ENCODE assay signal across 25 cellular contexts in genomic region chr17:57391857-57392256, GRCh38.
"Had no signal": no experiment of that assay in that cellular context is flagged by ENCODE, and none has a peak within 500 bp of the region (broad histone marks: within the 10 kb centered on the region; RNA-seq: fewer than 3 reads in every experiment).

No MANE protein-coding gene starts in this region.

- DNase-seq: activated B cell treated with CpG ODN at 0.5 μM for 24 hours; activated CD4-positive, alpha-beta T cell treated with anti-CD3 and anti-CD28 coated beads for 1 hour; activated CD4-positive, alpha-beta T cell treated with anti-CD3 and anti-CD28 coated beads, Interleukin-2, amount 10 ng/mL, durations not matched to agents 24 days and 14 days; activated CD4-positive, alpha-beta T cell treated with anti-CD3 and anti-CD28 coated beads, Interleukin-2, amount 50 U/mL, for 48 hours; activated CD8-positive, alpha-beta memory T cell treated with anti-CD3 and anti-CD28 coated beads, Interleukin-2, amount 10 ng/mL, durations not matched to agents 7 days and 5 days; activated effector memory CD4-positive, alpha-beta T cell treated with Interleukin-2 at 50 U/mL for 16 hours; activated naive CD4-positive, alpha-beta T cell; activated T-cell treated with anti-CD3 and anti-CD28 coated beads, Interleukin-2, amount 50 U/mL, for 24 hours; body of pancreas; Karpas-422; MM.1S; NCI-H1105; NCI-H1436; NCI-H345; NCI-H510A; NCI-H82; OCI-M1; Right ventricle myocardium superior; T-helper 17 cell; T-helper 9 cell had no signal

- H3K4me3 Mint-ChIP-seq: activated B cell treated with CpG ODN at 0.5 μM for 24 hours; activated CD4-positive, alpha-beta T cell treated with anti-CD3 and anti-CD28 coated beads, Interleukin-2, amount 10 ng/mL, durations not matched to agents 24 days and 14 days; activated CD8-positive, alpha-beta memory T cell treated with anti-CD3 and anti-CD28 coated beads, Interleukin-2, amount 10 ng/mL, durations not matched to agents 7 days and 5 days; activated naive CD4-positive, alpha-beta T cell treated with anti-CD3 and anti-CD28 coated beads, Interleukin-2, amount 50 U/mL, for 24 hours; activated T-cell treated with anti-CD3 and anti-CD28 coated beads, Interleukin-2, amount 50 U/mL, for 24 hours; activated T-helper 1 cell treated with anti-CD3 and anti-CD28 coated beads, Interleukin-12 subunit alpha, Interleukin-12 subunit beta, Interleukin-2, Interleukin-4 antibody, amounts not matched to agents 30 ng/mL and 10 ng/mL and 1 ng/mL, durations not matched to agents 14 hours and 24 hours and 36 hours; T-helper 17 cell had no signal

- H3K4me1 Mint-ChIP-seq: activated B cell treated with CpG ODN at 0.5 μM for 24 hours had no signal

- H3K4me1 ChIP-seq: ascending aorta, body of pancreas had no signal

- ATAC-seq: activated CD8-positive, alpha-beta memory T cell treated with anti-CD3 and anti-CD28 coated beads, Interleukin-2, amount 10 ng/mL, durations not matched to agents 7 days and 5 days; body of pancreas; Panc1; T-helper 17 cell had no signal

- H3K36me3 ChIP-seq: ascending aorta had no signal

- H3K27me3 Mint-ChIP-seq: activated B cell treated with CpG ODN at 0.5 μM for 24 hours; activated CD4-positive, alpha-beta T cell treated with anti-CD3 and anti-CD28 coated beads, Interleukin-2, amount 10 ng/mL, durations not matched to agents 24 days and 14 days; activated CD8-positive, alpha-beta memory T cell treated with anti-CD3 and anti-CD28 coated beads, Interleukin-2, amount 10 ng/mL, durations not matched to agents 7 days and 5 days; activated naive CD4-positive, alpha-beta T cell treated with anti-CD3 and anti-CD28 coated beads, Interleukin-2, amount 50 U/mL, for 24 hours; activated T-cell treated with anti-CD3 and anti-CD28 coated beads, Interleukin-2, amount 50 U/mL, for 24 hours; T-helper 17 cell had no signal

- H3K27me3 ChIP-seq: ascending aorta, body of pancreas had no signal

- H3K27ac ChIP-seq: ascending aorta, body of pancreas, RWPE1 had no signal

- H3K27ac Mint-ChIP-seq: activated B cell treated with CpG ODN at 0.5 μM for 24 hours; activated CD4-positive, alpha-beta T cell treated with anti-CD3 and anti-CD28 coated beads, Interleukin-2, amount 10 ng/mL, durations not matched to agents 24 days and 14 days; activated CD8-positive, alpha-beta memory T cell treated with anti-CD3 and anti-CD28 coated beads, Interleukin-2, amount 10 ng/mL, durations not matched to agents 7 days and 5 days; activated naive CD4-positive, alpha-beta T cell treated with anti-CD3 and anti-CD28 coated beads, Interleukin-2, amount 50 U/mL, for 24 hours; activated T-cell treated with anti-CD3 and anti-CD28 coated beads, Interleukin-2, amount 50 U/mL, for 24 hours; activated T-helper 1 cell treated with anti-CD3 and anti-CD28 coated beads, Interleukin-12 subunit alpha, Interleukin-12 subunit beta, Interleukin-2, Interleukin-4 antibody, amounts not matched to agents 30 ng/mL and 10 ng/mL and 1 ng/mL, durations not matched to agents 14 hours and 24 hours and 36 hours; T-helper 17 cell had no signal

- H3K4me3 ChIP-seq: ascending aorta, body of pancreas had no signal
